Comparison of ENCODE assay signal across 2 cellular contexts in genomic region chr16:85132456-85133289, GRCh38.
TF ChIP-seq lines count a peak whose summit lies in the region.

No MANE protein-coding gene starts in this region.

TF ChIP-seq in HepG2, 621 proteins besides CTCF, POLR2A, EP300 and RAD21 (continued from another document):
- TF ChIP-seq, protein P1, sequence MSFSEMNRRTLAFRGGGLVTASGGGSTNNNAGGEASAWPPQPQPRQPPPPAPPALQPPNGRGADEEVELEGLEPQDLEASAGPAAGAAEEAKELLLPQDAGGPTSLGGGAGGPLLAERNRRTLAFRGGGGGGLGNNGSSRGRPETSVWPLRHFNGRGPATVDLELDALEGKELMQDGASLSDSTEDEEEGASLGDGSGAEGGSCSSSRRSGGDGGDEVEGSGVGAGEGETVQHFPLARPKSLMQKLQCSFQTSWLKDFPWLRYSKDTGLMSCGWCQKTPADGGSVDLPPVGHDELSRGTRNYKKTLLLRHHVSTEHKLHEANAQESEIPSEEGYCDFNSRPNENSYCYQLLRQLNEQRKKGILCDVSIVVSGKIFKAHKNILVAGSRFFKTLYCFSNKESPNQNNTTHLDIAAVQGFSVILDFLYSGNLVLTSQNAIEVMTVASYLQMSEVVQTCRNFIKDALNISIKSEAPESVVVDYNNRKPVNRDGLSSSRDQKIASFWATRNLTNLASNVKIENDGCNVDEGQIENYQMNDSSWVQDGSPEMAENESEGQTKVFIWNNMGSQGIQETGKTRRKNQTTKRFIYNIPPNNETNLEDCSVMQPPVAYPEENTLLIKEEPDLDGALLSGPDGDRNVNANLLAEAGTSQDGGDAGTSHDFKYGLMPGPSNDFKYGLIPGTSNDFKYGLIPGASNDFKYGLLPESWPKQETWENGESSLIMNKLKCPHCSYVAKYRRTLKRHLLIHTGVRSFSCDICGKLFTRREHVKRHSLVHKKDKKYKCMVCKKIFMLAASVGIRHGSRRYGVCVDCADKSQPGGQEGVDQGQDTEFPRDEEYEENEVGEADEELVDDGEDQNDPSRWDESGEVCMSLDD (CRISPR knock-in tag; IDR thresholded peaks at IDR 0.05; ENCODE audit: borderline replicate concordance) = no peak
- TF ChIP-seq ZNF782 (CRISPR knock-in tag; IDR thresholded peaks at IDR 0.05; ENCODE audit: borderline replicate concordance) = no peak
- TF ChIP-seq ZNF460 (CRISPR knock-in tag; IDR thresholded peaks at IDR 0.05; ENCODE audit: borderline replicate concordance) = peak; percentile 24; the same call in 1 of the 2 replicates
- TF ChIP-seq MNT (IDR thresholded peaks at IDR 0.05) = peak; percentile 64
- peak; percentile 31; the same call in 1 of the 2 replicates for TF ChIP-seq SALL1 (CRISPR knock-in tag; IDR thresholded peaks at IDR 0.05)

TF ChIP-seq in WTC11, 78 proteins besides CTCF, POLR2A, EP300 and RAD21 (continued from another document):
- TF ChIP-seq, protein P2, sequence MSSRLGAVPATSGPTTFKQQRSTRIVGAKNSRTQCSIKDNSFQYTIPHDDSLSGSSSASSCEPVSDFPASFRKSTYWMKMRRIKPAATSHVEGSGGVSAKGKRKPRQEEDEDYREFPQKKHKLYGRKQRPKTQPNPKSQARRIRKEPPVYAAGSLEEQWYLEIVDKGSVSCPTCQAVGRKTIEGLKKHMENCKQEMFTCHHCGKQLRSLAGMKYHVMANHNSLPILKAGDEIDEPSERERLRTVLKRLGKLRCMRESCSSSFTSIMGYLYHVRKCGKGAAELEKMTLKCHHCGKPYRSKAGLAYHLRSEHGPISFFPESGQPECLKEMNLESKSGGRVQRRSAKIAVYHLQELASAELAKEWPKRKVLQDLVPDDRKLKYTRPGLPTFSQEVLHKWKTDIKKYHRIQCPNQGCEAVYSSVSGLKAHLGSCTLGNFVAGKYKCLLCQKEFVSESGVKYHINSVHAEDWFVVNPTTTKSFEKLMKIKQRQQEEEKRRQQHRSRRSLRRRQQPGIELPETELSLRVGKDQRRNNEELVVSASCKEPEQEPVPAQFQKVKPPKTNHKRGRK (CRISPR knock-in tag; IDR thresholded peaks at IDR 0.05; ENCODE audit: borderline replicate concordance) = no peak
- TF ChIP-seq CREM (CRISPR knock-in tag; IDR thresholded peaks at IDR 0.05) = no peak
- no peak for TF ChIP-seq TP53 (CRISPR knock-in tag; IDR thresholded peaks at IDR 0.05)
- no peak for TF ChIP-seq ESRRA (CRISPR knock-in tag; IDR thresholded peaks at IDR 0.05; ENCODE audit: borderline replicate concordance)
- TF ChIP-seq, protein P3, sequence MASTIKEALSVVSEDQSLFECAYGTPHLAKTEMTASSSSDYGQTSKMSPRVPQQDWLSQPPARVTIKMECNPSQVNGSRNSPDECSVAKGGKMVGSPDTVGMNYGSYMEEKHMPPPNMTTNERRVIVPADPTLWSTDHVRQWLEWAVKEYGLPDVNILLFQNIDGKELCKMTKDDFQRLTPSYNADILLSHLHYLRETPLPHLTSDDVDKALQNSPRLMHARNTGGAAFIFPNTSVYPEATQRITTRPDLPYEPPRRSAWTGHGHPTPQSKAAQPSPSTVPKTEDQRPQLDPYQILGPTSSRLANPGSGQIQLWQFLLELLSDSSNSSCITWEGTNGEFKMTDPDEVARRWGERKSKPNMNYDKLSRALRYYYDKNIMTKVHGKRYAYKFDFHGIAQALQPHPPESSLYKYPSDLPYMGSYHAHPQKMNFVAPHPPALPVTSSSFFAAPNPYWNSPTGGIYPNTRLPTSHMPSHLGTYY (CRISPR knock-in tag; IDR thresholded peaks at IDR 0.05) = no peak
- TF ChIP-seq TEAD1 (CRISPR knock-in tag; IDR thresholded peaks at IDR 0.05) = no peak
- TF ChIP-seq E2F4 (CRISPR knock-in tag; IDR thresholded peaks at IDR 0.05; ENCODE audit: borderline replicate concordance, low read depth) = no peak
- no peak for TF ChIP-seq ETV6 (CRISPR knock-in tag; IDR thresholded peaks at IDR 0.05)
- TF ChIP-seq ATF1 (CRISPR knock-in tag; IDR thresholded peaks at IDR 0.05) = no peak
